12 cellular contexts compared by ENCODE assay signal in the genomic region with DNA sequence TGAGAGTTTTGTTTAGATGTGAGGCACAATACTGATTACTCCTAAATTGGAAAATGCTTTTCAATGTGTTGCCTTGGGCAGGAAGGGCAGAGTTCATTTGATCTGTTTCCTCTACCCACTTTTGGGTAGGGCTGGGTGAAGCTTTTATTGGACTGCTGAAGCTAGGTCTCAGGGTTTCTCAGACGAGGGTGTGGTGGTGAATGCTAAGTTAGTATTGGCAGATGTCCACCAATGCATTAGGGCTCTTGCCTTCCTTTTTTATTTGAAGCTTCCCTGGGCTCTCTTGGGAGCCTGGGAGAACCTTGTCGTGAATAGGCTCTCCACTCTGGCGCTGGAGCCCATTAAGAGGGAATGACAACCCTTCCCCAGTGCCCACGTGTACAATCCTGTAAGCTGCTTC.
DNase-seq lines count a peak whose midpoint lies in the region; ATAC-seq and TF ChIP-seq lines count a peak whose summit lies in the region.
"Had no signal": no experiment of that assay in that cellular context is flagged by ENCODE, and none has a peak within 500 bp of the region (broad histone marks: within the 10 kb centered on the region; RNA-seq: fewer than 3 reads in every experiment).

No MANE protein-coding gene starts in this region.

- no peaks in the 10 kb centered on the region for H3K4me1 Mint-ChIP-seq in stimulated activated memory B cell treated with anti-CD40 and anti-IgM and Interleukin-4, amounts not matched to agents 10 μg/mL and 1 μg/mL and 100 μg/mL, for 72 hours
- H3K4me1 Mint-ChIP-seq: nephron progenitor cell had no signal

- peaks cover 59% of the 10 kb centered on the region for H3K36me3 Mint-ChIP-seq in stimulated activated memory B cell treated with anti-CD40 and anti-IgM and Interleukin-4, amounts not matched to agents 10 μg/mL and 1 μg/mL and 100 μg/mL, for 72 hours

- no peak overlapping the region for H3K4me3 Mint-ChIP-seq in stimulated activated memory B cell treated with anti-CD40 and anti-IgM and Interleukin-4, amounts not matched to agents 10 μg/mL and 1 μg/mL and 100 μg/mL, for 72 hours
- H3K4me3 Mint-ChIP-seq: nephron progenitor cell had no signal

- H3K27me3 Mint-ChIP-seq in stimulated activated memory B cell treated with anti-CD40 and anti-IgM and Interleukin-4, amounts not matched to agents 10 μg/mL and 1 μg/mL and 100 μg/mL, for 72 hours = no peaks in the 10 kb centered on the region

- POLR2A ChIA-PET in HEK293T (lab: Yijun Ruan, JAX) = no interaction called here

- no peak overlapping the region for H3K27ac Mint-ChIP-seq in stimulated activated memory B cell treated with anti-CD40 and anti-IgM and Interleukin-4, amounts not matched to agents 10 μg/mL and 1 μg/mL and 100 μg/mL, for 72 hours

- no peaks in the 10 kb centered on the region for H3K9me3 Mint-ChIP-seq in stimulated activated memory B cell treated with anti-CD40 and anti-IgM and Interleukin-4, amounts not matched to agents 10 μg/mL and 1 μg/mL and 100 μg/mL, for 72 hours
- H3K9me3 Mint-ChIP-seq: nephron progenitor cell had no signal

- ATAC-seq in GM18519 (IDR thresholded peaks at IDR 0.05; ENCODE audit: low FRiP score, unreplicated experiment) = no peak
- ATAC-seq in stimulated activated memory B cell treated with anti-CD40 and anti-IgM and Interleukin-4, amounts not matched to agents 10 μg/mL and 1 μg/mL and 100 μg/mL, for 72 hours = no peak

- DNase-seq in DMS79 (lab: John Stamatoyannopoulos, UW) = peak; percentile 73
- peak; percentile 62 for DNase-seq in NCI-H2107 (lab: John Stamatoyannopoulos, UW)
- DNase-seq in fibroblast of peridontal ligament (ENCODE audit: extremely low read depth) = peak; percentile 80
- DNase-seq in pons (ENCODE audit: low spot score) = peak; percentile 56
- no peak for DNase-seq in HEK293T (ENCODE audit: extremely low spot score)
- DNase-seq in stimulated activated naive CD4-positive, alpha-beta T cell (lab: John Stamatoyannopoulos, UW) = no peak
- DNase-seq: DMS53; NCI-H2227 treated with DMSO at 0.1 percent for 48 hours; nephron progenitor cell; stimulated activated CD4-positive, alpha-beta T cell treated with anti-CD3 and anti-CD28 coated beads, Interleukin-4, amount 100 ng/mL, for 1 hour had no signal

- CTCF ChIA-PET in HEK293T (lab: Yijun Ruan, JAX) = no interaction called here

TF ChIP-seq in HEK293T, 16 proteins besides CTCF, POLR2A, EP300 and RAD21:
- TF ChIP-seq LEF1 (IDR thresholded peaks at IDR 0.05; ENCODE audit: borderline replicate concordance) (no peak), ARNT (IDR thresholded peaks at IDR 0.05) (no peak), TARDBP (IDR thresholded peaks at IDR 0.05) (no peak), BHLHE40 (IDR thresholded peaks at IDR 0.05; ENCODE audit: borderline replicate concordance) (no peak), SUZ12 (IDR thresholded peaks at IDR 0.05) (no peak), ELF4 (IDR thresholded peaks at IDR 0.05) (no peak), FOXA1 (IDR thresholded peaks at IDR 0.05) (no peak), PKNOX1 (IDR thresholded peaks at IDR 0.05) (no peak), HDGF (IDR thresholded peaks at IDR 0.05; ENCODE audit: borderline replicate concordance) (no peak), FOXM1 (IDR thresholded peaks at IDR 0.05; ENCODE audit: borderline replicate concordance) (no peak), FOXK2 (IDR thresholded peaks at IDR 0.05) (no peak), ZNF384 (IDR thresholded peaks at IDR 0.05) (no peak), SP1 (IDR thresholded peaks at IDR 0.05) (no peak)
TF ChIP-seq in HEK293T: peak in this region for 0.

Comparison
In these comparisons a context has a peak if more than half of its experiments do, and no peak if none do; other contexts are left out.
1. DNase-seq: peak in DMS79 (single experiment), NCI-H2107 (single experiment), fibroblast of peridontal ligament (single experiment) and pons (single experiment); none in HEK293T (single experiment) and stimulated activated naive CD4-positive, alpha-beta T cell (0 of 6).